Comparison of ENCODE assay signal across 17 cellular contexts in genomic region chr1:248853668-248854375, GRCh38. TPM values are rescaled to one million over a fixed set of nuclear protein-coding genes. Genes with fewer than 3 reads are reported as not detected.
DNase-seq lines count a peak whose midpoint lies in the region; TF ChIP-seq lines count a peak whose summit lies in the region.
"Had no signal": no experiment of that assay in that cellular context is flagged by ENCODE, and none has a peak within 500 bp of the region (broad histone marks: within the 10 kb centered on the region; RNA-seq: fewer than 3 reads in every experiment).

No MANE protein-coding gene starts in this region.

- no peaks in the 10 kb centered on the region for H3K27me3 Mint-ChIP-seq in Caco-2 (ENCODE audit: insufficient read depth, unreplicated experiment)

- no peak overlapping the region for H3K18ac ChIP-seq in trophoblast cell (ENCODE audit: low read length)

- POLR2A ChIA-PET in Caco-2 (lab: Charles Lee): no interaction called here

- intact Hi-C loops in Caco-2 (cut with micrococcal nuclease; ENCODE audit: unreplicated experiment): no loop called here

- peaks cover 24% of the 10 kb centered on the region for H3K36me3 Mint-ChIP-seq in Caco-2 (ENCODE audit: insufficient read depth, unreplicated experiment)

- no peak overlapping the region for H2BK5ac ChIP-seq in trophoblast cell (ENCODE audit: low read depth, low read length, poor library complexity)

- H2AFZ ChIP-seq in trophoblast cell (ENCODE audit: insufficient read depth, low read length, poor library complexity): no peak overlapping the region

- WGBS in trophoblast cell (ENCODE audit: extremely low coverage, insufficient coverage, insufficient read length): no CpG with 5 or more reads among the region's 8 CpGs

- CTCF ChIA-PET in Caco-2 (lab: Charles Lee): no interaction called here

- H3K79me1 ChIP-seq in trophoblast cell (ENCODE audit: low read length): peaks cover 13% of the 10 kb centered on the region

- H3K4me1 ChIP-seq in Caco-2: peaks cover 10% of the 10 kb centered on the region
- peaks cover 23 to 25% of the 10 kb centered on the region in 2 experiments for H3K4me1 ChIP-seq in trophoblast cell (ENCODE audit: control insufficient read depth in 1 of 2, insufficient read depth in 2 of 2, low read length in 2 of 2)

- H3K27ac ChIP-seq in angular gyrus (ENCODE audit: low read depth, low read length) (peak overlapping the region; percentile 32), trophoblast cell (ENCODE audit: low read depth, low read length) (no peak overlapping the region)
- H3K27ac ChIP-seq: colonic mucosa, stomach had no signal

- H3K9ac ChIP-seq in trophoblast cell (ENCODE audit: low read length): no peak overlapping the region
- H3K9ac ChIP-seq: BLaER1 had no signal

- H4K12ac ChIP-seq in trophoblast cell (ENCODE audit: low read depth, low read length): no peak overlapping the region

- no peaks in the 10 kb centered on the region; the same call in 1 of the 2 replicates for H3K36me3 ChIP-seq in Caco-2 (ENCODE audit: control insufficient read depth, insufficient read depth, low read length)
- H3K36me3 ChIP-seq in trophoblast cell (ENCODE audit: control insufficient read depth in 1 of 2, insufficient read depth in 2 of 2, low read length in 2 of 2): peaks cover 34 to 52% of the 10 kb centered on the region in 2 experiments

- H3K4ac ChIP-seq in trophoblast cell (ENCODE audit: low read depth, low read length): no peak overlapping the region

- peaks cover 10% of the 10 kb centered on the region for H3K79me2 ChIP-seq in trophoblast cell (ENCODE audit: control insufficient read depth, insufficient read depth, low read length, poor library complexity)

- no peak overlapping the region for H3K4me3 Mint-ChIP-seq in Caco-2 (ENCODE audit: unreplicated experiment)

- H3K4me3 ChIP-seq in Caco-2 (ENCODE audit: low read depth, low read length): no peak overlapping the region
- H3K4me3 ChIP-seq in Jurkat, Clone E6-1 (ENCODE audit: low read length): no peak overlapping the region
- no peak overlapping the region for H3K4me3 ChIP-seq in trophoblast cell (ENCODE audit: low read depth, low read length)
- H3K4me3 ChIP-seq: BLaER1, colonic mucosa, stomach had no signal

- H3K14ac ChIP-seq in trophoblast cell (ENCODE audit: low read length): no peak overlapping the region

- no peaks in the 10 kb centered on the region for H3K4me1 Mint-ChIP-seq in Caco-2 (ENCODE audit: low read depth, unreplicated experiment)

- H3K9me3 ChIP-seq in Caco-2 (no peaks in the 10 kb centered on the region), trophoblast cell (ENCODE audit: insufficient read depth, low read depth, low read length) (peaks cover 2% of the 10 kb centered on the region)
- H3K9me3 ChIP-seq: BLaER1, colonic mucosa, stomach had no signal

- H3K27me3 ChIP-seq in Caco-2 (replicated peaks; ENCODE audit: control insufficient read depth, insufficient read depth, low read length): no peaks in the 10 kb centered on the region
- no peaks in the 10 kb centered on the region for H3K27me3 ChIP-seq in trophoblast cell (ENCODE audit: insufficient read depth, low read length)
- H3K27me3 ChIP-seq: BLaER1, colonic mucosa, stomach had no signal

- H4K8ac ChIP-seq in trophoblast cell (ENCODE audit: low read depth, low read length): no peak overlapping the region

- H2BK120ac ChIP-seq in trophoblast cell (ENCODE audit: insufficient read depth, low read length, poor library complexity): no peak overlapping the region

- H3K27ac Mint-ChIP-seq in Caco-2 (ENCODE audit: unreplicated experiment): peak overlapping the region; percentile 64

- H2BK12ac ChIP-seq in trophoblast cell (ENCODE audit: low read length): no peak overlapping the region

- TF ChIP-seq CTCF in Caco-2 (IDR thresholded peaks at IDR 0.05; ENCODE audit: insufficient read depth in 1 of 2, low read depth in 1 of 2, low read length in 1 of 2, severe bottlenecking in 1 of 2, unreplicated experiment in 1 of 2): no peak

- no peak overlapping the region for H3K4me2 ChIP-seq in trophoblast cell (ENCODE audit: low read length)

- DNase-seq in Caco-2 (no peak), retina (peak; percentile 1), MV-4-11 (lab: John Stamatoyannopoulos, UW) (no peak), HK-2 (ENCODE audit: unreplicated experiment) (no peak), trophoblast cell (no peak)
- peak; percentile 79 for DNase-seq in Jurkat, Clone E6-1 (ENCODE audit: low read depth, low spot score)
- DNase-seq: amniotic stem cell, colonic mucosa, EL, islet precursor cell, mesendoderm, NCI-H1417 treated with DMSO at 0.1 percent for 48 hours, NCI-H345, SHP77 treated with DMSO at 0.1 percent for 48 hours, stomach had no signal

- H4K91ac ChIP-seq in trophoblast cell (ENCODE audit: low read depth, low read length): no peak overlapping the region

- H3K23ac ChIP-seq in trophoblast cell (ENCODE audit: low read length): no peak overlapping the region

- H2AK5ac ChIP-seq in trophoblast cell (ENCODE audit: low read length): no peak overlapping the region

- BruUV-seq in Caco-2 (replicated peaks; lab: Mats Ljungman, UMichigan): no TSS peak

- no peaks in the 10 kb centered on the region for H3K9me3 Mint-ChIP-seq in Caco-2 (ENCODE audit: unreplicated experiment)

RNA-seq across cellular contexts. Expression of gene ZNF692, which starts 5.1 kb away (rescaled TPM):
- total RNA-seq in Caco-2 (2022): 48.5 and 58.4 TPM in 2 replicates
- polyA plus RNA-seq in Jurkat, Clone E6-1 (2012; ENCODE audit: insufficient read depth, insufficient read length): 80.0 TPM
- 23.6 and 24.7 TPM in 2 replicates for polyA plus RNA-seq in trophoblast cell (2013)

RNA-seq across cellular contexts. Expression of gene ZNF672, which starts 15.8 kb away (rescaled TPM):
- 27.3 and 29.1 TPM in 2 replicates for total RNA-seq in Caco-2 (2022)
- polyA plus RNA-seq in Jurkat, Clone E6-1 (2012; ENCODE audit: insufficient read depth, insufficient read length): 36.6 TPM
- polyA plus RNA-seq in trophoblast cell (2013): 40.2 and 42.1 TPM in 2 replicates

RNA-seq across cellular contexts. Expression of gene SH3BP5L, which starts 28.1 kb away (rescaled TPM):
- 21.3 and 22.4 TPM in 2 replicates for total RNA-seq in Caco-2 (2022)
- polyA plus RNA-seq in Jurkat, Clone E6-1 (2012; ENCODE audit: insufficient read depth, insufficient read length): 21.1 TPM
- 21.2 and 22.7 TPM in 2 replicates for polyA plus RNA-seq in trophoblast cell (2013)

RNA-seq across cellular contexts. Expression of gene PGBD2, which starts 52.2 kb away (rescaled TPM):
- 6.7 and 7.0 TPM in 2 replicates for total RNA-seq in Caco-2 (2022)
- 3.8 TPM for polyA plus RNA-seq in Jurkat, Clone E6-1 (2012; ENCODE audit: insufficient read depth, insufficient read length)
- polyA plus RNA-seq in trophoblast cell (2013): 4.0 and 4.3 TPM in 2 replicates

Comparison
In these comparisons a context has a peak if more than half of its experiments do, and no peak if none do; other contexts are left out.
1. DNase-seq: peak in Jurkat, Clone E6-1 (single experiment) and retina (single experiment); none in Caco-2 (0 of 2), MV-4-11 (single experiment), HK-2 (single experiment) and trophoblast cell (0 of 2).